Comparison of ENCODE assay signal across 1 cellular context in the genomic region with DNA sequence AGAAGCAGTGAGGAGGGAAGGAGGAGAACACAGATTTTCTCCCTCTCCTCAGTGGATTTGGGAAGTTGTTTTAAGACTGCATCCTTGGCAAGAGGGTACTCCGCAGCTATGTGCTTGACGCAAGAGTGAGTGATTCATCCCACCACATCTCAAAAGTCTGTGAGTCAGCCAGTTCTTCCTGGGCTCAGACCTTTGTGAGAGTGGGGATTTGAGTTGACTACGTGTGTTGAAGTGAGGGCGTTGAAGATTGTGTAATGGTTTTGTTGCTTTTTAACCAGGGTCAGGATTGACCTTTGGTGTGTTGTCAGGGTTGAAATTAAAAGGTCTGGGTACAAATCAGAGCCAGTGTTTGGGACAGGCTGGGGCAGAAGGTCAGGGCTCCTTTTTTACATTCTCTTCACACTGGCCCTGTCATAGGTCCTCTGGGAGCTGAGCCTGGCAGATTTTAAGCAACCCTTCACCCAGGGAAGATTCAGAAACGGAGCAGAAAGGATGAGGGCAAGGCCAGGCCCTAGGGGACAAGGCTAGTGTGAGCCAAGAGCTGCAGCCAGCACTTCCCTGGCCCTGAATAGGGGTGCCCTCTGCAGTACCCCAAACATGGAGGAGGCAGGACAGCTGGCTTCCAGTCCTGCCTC.
A peak's percentile ranks its signal among the peaks of the same experiment; 100 is the strongest.
TF ChIP-seq lines count a peak whose summit lies in the region.

No MANE protein-coding gene starts in this region.

TF ChIP-seq in HepG2, 621 proteins besides CTCF, POLR2A, EP300 and RAD21 (continues in another document):
- TF ChIP-seq BRD4 (CRISPR knock-in tag; IDR thresholded peaks at IDR 0.05) (no peak), ATF1 (CRISPR knock-in tag; IDR thresholded peaks at IDR 0.05) (peak; percentile 74), CHD2 (IDR thresholded peaks at IDR 0.05; ENCODE audit: low read depth, low read length) (no peak), CREM (IDR thresholded peaks at IDR 0.05) (peak; percentile 81), CREM (CRISPR knock-in tag; IDR thresholded peaks at IDR 0.05) (no peak), PAX8 (CRISPR knock-in tag; IDR thresholded peaks at IDR 0.05; ENCODE audit: borderline replicate concordance) (no peak), RBAK (CRISPR knock-in tag; IDR thresholded peaks at IDR 0.05) (0 out of 2 replicates have a peak, but pooled peaks have one; percentile 29), HMG20A (CRISPR knock-in tag; IDR thresholded peaks at IDR 0.05; ENCODE audit: borderline replicate concordance) (peak; percentile 99), ZKSCAN8 (CRISPR knock-in tag; IDR thresholded peaks at IDR 0.05; ENCODE audit: borderline replicate concordance) (peak; percentile 46; the same call in 1 of the 2 replicates), SMAD9 (CRISPR knock-in tag; IDR thresholded peaks at IDR 0.05) (no peak), SNRNP70 (IDR thresholded peaks at IDR 0.05; ENCODE audit: low read depth, low read length) (no peak), TBX2 (CRISPR knock-in tag; IDR thresholded peaks at IDR 0.05; ENCODE audit: borderline replicate concordance) (peak; percentile 96), HMG20B (CRISPR knock-in tag; conservative IDR thresholded peaks at IDR 0.05) (peak; percentile 99), JUNB (CRISPR knock-in tag; IDR thresholded peaks at IDR 0.05; ENCODE audit: borderline replicate concordance) (peak; percentile 96; the same call in 1 of the 2 replicates), LCORL (IDR thresholded peaks at IDR 0.05) (peak; percentile 85; the same call in 1 of the 2 replicates), LCORL (CRISPR knock-in tag; IDR thresholded peaks at IDR 0.05) (peak; percentile 99), TP53 (CRISPR knock-in tag; conservative IDR thresholded peaks at IDR 0.05) (no peak), ZNF737 (CRISPR knock-in tag; IDR thresholded peaks at IDR 0.05; ENCODE audit: borderline replicate concordance) (no peak), KDM2A (CRISPR knock-in tag; IDR thresholded peaks at IDR 0.05; ENCODE audit: borderline replicate concordance, low read depth) (no peak), RFXANK (CRISPR knock-in tag; IDR thresholded peaks at IDR 0.05) (no peak), ZNF607 (CRISPR knock-in tag; IDR thresholded peaks at IDR 0.05; ENCODE audit: borderline replicate concordance) (no peak; the same call in 1 of the 2 replicates), ZNF564 (CRISPR knock-in tag; IDR thresholded peaks at IDR 0.05) (peak; percentile 100), TARDBP (CRISPR knock-in tag; IDR thresholded peaks at IDR 0.05) (peak; percentile 94), GATAD1 (CRISPR knock-in tag; IDR thresholded peaks at IDR 0.05) (peak; percentile 63; the same call in 1 of the 2 replicates), SUZ12 (IDR thresholded peaks at IDR 0.05; ENCODE audit: low read depth, low read length) (no peak), NFKBIZ (CRISPR knock-in tag; IDR thresholded peaks at IDR 0.05) (peak; percentile 72; the same call in 1 of the 2 replicates)
- TF ChIP-seq, protein P1, sequence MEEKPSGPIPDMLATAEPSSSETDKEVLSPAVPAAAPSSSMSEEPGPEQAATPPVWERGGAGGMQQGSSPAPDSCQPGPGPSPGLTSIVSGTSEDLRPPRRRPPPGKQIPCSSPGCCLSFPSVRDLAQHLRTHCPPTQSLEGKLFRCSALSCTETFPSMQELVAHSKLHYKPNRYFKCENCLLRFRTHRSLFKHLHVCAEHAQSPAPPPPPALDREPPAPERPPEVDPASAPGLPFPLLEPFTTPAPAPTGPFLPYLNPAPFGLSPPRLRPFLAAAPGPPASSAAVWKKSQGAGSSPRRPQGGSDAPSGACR (CRISPR knock-in tag; IDR thresholded peaks at IDR 0.05): peak; percentile 46; the same call in 1 of the 2 replicates
- TF ChIP-seq, protein P2, sequence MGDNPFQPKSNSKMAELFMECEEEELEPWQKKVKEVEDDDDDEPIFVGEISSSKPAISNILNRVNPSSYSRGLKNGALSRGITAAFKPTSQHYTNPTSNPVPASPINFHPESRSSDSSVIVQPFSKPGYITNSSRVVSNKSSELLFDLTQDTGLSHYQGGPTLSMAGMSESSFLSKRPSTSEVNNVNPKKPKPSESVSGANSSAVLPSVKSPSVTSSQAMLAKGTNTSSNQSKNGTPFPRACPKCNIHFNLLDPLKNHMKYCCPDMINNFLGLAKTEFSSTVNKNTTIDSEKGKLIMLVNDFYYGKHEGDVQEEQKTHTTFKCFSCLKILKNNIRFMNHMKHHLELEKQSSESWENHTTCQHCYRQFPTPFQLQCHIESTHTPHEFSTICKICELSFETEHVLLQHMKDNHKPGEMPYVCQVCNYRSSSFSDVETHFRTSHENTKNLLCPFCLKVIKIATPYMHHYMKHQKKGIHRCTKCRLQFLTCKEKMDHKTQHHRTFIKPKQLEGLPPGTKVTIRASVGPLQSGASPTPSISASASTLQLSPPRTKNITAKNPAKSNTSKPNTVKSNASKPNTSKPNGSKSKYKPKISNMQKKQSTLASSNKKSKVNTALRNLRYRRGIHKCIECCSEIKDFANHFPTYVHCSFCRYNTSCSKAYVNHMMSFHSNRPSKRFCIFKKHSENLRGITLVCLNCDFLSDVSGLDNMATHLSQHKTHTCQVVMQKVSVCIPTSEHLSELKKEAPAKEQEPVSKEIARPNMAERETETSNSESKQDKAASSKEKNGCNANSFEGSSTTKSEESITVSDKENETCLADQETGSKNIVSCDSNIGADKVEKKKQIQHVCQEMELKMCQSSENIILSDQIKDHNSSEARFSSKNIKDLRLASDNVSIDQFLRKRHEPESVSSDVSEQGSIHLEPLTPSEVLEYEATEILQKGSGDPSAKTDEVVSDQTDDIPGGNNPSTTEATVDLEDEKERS (CRISPR knock-in tag; IDR thresholded peaks at IDR 0.05): peak; percentile 98
- TF ChIP-seq, protein P3, sequence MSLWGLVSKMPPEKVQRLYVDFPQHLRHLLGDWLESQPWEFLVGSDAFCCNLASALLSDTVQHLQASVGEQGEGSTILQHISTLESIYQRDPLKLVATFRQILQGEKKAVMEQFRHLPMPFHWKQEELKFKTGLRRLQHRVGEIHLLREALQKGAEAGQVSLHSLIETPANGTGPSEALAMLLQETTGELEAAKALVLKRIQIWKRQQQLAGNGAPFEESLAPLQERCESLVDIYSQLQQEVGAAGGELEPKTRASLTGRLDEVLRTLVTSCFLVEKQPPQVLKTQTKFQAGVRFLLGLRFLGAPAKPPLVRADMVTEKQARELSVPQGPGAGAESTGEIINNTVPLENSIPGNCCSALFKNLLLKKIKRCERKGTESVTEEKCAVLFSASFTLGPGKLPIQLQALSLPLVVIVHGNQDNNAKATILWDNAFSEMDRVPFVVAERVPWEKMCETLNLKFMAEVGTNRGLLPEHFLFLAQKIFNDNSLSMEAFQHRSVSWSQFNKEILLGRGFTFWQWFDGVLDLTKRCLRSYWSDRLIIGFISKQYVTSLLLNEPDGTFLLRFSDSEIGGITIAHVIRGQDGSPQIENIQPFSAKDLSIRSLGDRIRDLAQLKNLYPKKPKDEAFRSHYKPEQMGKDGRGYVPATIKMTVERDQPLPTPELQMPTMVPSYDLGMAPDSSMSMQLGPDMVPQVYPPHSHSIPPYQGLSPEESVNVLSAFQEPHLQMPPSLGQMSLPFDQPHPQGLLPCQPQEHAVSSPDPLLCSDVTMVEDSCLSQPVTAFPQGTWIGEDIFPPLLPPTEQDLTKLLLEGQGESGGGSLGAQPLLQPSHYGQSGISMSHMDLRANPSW (CRISPR knock-in tag; IDR thresholded peaks at IDR 0.05; ENCODE audit: borderline replicate concordance): no peak; the same call in 1 of the 2 replicates
- TF ChIP-seq, protein P4, sequence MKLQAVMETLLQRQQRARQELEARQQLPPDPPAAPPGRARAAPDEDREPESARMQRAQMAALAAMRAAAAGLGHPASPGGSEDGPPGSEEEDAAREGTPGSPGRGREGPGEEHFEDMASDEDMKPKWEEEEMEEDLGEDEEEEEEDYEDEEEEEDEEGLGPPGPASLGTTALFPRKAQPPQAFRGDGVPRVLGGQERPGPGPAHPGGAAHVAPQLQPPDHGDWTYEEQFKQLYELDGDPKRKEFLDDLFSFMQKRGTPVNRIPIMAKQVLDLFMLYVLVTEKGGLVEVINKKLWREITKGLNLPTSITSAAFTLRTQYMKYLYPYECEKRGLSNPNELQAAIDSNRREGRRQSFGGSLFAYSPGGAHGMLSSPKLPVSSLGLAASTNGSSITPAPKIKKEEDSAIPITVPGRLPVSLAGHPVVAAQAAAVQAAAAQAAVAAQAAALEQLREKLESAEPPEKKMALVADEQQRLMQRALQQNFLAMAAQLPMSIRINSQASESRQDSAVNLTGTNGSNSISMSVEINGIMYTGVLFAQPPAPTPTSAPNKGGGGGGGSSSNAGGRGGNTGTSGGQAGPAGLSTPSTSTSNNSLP (IDR thresholded peaks at IDR 0.05; ENCODE audit: low read depth, low read length): peak; percentile 75
- TF ChIP-seq, protein P5, sequence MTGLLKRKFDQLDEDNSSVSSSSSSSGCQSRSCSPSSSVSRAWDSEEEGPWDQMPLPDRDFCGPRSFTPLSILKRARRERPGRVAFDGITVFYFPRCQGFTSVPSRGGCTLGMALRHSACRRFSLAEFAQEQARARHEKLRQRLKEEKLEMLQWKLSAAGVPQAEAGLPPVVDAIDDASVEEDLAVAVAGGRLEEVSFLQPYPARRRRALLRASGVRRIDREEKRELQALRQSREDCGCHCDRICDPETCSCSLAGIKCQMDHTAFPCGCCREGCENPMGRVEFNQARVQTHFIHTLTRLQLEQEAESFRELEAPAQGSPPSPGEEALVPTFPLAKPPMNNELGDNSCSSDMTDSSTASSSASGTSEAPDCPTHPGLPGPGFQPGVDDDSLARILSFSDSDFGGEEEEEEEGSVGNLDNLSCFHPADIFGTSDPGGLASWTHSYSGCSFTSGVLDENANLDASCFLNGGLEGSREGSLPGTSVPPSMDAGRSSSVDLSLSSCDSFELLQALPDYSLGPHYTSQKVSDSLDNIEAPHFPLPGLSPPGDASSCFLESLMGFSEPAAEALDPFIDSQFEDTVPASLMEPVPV (CRISPR knock-in tag; IDR thresholded peaks at IDR 0.05): 0 out of 2 replicates have a peak, but pooled peaks have one; percentile 31
- TF ChIP-seq, protein P6, sequence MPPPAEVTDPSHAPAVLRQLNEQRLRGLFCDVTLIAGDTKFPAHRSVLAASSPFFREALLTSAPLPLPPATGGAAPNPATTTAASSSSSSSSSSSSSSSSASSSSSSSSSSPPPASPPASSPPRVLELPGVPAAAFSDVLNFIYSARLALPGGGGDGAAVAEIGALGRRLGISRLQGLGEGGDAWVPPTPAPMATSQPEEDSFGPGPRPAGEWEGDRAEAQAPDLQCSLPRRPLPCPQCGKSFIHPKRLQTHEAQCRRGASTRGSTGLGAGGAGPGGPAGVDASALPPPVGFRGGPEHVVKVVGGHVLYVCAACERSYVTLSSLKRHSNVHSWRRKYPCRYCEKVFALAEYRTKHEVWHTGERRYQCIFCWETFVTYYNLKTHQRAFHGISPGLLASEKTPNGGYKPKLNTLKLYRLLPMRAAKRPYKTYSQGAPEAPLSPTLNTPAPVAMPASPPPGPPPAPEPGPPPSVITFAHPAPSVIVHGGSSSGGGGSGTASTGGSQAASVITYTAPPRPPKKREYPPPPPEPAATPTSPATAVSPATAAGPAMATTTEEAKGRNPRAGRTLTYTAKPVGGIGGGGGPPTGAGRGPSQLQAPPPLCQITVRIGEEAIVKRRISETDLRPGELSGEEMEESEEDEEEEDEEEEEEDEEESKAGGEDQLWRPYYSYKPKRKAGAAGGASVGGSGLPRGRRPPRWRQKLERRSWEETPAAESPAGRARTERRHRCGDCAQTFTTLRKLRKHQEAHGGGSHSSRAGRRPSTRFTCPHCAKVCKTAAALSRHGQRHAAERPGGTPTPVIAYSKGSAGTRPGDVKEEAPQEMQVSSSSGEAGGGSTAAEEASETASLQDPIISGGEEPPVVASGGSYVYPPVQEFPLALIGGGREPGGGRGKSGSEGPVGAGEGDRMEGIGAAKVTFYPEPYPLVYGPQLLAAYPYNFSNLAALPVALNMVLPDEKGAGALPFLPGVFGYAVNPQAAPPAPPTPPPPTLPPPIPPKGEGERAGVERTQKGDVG (CRISPR knock-in tag; IDR thresholded peaks at IDR 0.05; ENCODE audit: borderline replicate concordance): no peak
- TF ChIP-seq, protein P7, sequence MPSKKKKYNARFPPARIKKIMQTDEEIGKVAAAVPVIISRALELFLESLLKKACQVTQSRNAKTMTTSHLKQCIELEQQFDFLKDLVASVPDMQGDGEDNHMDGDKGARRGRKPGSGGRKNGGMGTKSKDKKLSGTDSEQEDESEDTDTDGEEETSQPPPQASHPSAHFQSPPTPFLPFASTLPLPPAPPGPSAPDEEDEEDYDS (CRISPR knock-in tag; IDR thresholded peaks at IDR 0.05): peak; percentile 79; the same call in 1 of the 2 replicates
- TF ChIP-seq, protein P8, sequence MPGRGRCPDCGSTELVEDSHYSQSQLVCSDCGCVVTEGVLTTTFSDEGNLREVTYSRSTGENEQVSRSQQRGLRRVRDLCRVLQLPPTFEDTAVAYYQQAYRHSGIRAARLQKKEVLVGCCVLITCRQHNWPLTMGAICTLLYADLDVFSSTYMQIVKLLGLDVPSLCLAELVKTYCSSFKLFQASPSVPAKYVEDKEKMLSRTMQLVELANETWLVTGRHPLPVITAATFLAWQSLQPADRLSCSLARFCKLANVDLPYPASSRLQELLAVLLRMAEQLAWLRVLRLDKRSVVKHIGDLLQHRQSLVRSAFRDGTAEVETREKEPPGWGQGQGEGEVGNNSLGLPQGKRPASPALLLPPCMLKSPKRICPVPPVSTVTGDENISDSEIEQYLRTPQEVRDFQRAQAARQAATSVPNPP (CRISPR knock-in tag; IDR thresholded peaks at IDR 0.05): no peak
- TF ChIP-seq, protein P9, sequence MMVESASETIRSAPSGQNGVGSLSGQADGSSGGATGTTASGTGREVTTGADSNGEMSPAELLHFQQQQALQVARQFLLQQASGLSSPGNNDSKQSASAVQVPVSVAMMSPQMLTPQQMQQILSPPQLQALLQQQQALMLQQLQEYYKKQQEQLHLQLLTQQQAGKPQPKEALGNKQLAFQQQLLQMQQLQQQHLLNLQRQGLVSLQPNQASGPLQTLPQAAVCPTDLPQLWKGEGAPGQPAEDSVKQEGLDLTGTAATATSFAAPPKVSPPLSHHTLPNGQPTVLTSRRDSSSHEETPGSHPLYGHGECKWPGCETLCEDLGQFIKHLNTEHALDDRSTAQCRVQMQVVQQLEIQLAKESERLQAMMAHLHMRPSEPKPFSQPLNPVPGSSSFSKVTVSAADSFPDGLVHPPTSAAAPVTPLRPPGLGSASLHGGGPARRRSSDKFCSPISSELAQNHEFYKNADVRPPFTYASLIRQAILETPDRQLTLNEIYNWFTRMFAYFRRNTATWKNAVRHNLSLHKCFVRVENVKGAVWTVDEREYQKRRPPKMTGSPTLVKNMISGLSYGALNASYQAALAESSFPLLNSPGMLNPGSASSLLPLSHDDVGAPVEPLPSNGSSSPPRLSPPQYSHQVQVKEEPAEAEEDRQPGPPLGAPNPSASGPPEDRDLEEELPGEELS (CRISPR knock-in tag; IDR thresholded peaks at IDR 0.05): peak; percentile 92
